In genomic region chr2:57711991-57712390, GRCh38 we compare ENCODE assay signal across 20 cellular contexts.
"Had no signal": no experiment of that assay in that cellular context is flagged by ENCODE, and none has a peak within 500 bp of the region (broad histone marks: within the 10 kb centered on the region; RNA-seq: fewer than 3 reads in every experiment).

No MANE protein-coding gene starts in this region.

- H3K27ac Mint-ChIP-seq: activated T-cell treated with anti-CD3 and anti-CD28 coated beads, Interleukin-2, amount 50 U/mL, for 72 hours; immature natural killer cell; nephron progenitor cell had no signal

- H3K9me3 Mint-ChIP-seq: activated T-cell treated with anti-CD3 and anti-CD28 coated beads, Interleukin-2, amount 50 U/mL, for 72 hours; nephron progenitor cell had no signal

- H3K9me3 ChIP-seq: ascending aorta, gastroesophageal sphincter, heart right ventricle, left ventricle myocardium inferior, right atrium auricular region, tibial artery had no signal

- H3K4me3 ChIP-seq: ascending aorta, coronary artery, gastroesophageal sphincter, heart right ventricle, left ventricle myocardium inferior, right atrium auricular region, tibial artery had no signal

- H3K27me3 ChIP-seq: ascending aorta, gastroesophageal sphincter, heart right ventricle, right atrium auricular region, tibial artery had no signal

- H3K4me1 ChIP-seq: ascending aorta, gastroesophageal sphincter, heart right ventricle, left ventricle myocardium inferior, right atrium auricular region had no signal

- H3K36me3 ChIP-seq: ascending aorta, gastroesophageal sphincter, heart right ventricle, left ventricle myocardium inferior, right atrium auricular region, tibial artery, WERI-Rb-1 had no signal

- H3K4me1 Mint-ChIP-seq: immature natural killer cell had no signal

- DNase-seq: activated CD4-positive, alpha-beta T cell treated with anti-CD3 and anti-CD28 coated beads for 1 hour; activated effector memory CD4-positive, alpha-beta T cell treated with anti-CD3 and anti-CD28 coated beads, Interleukin-2, amount 50 U/mL, for 16 hours; activated naive CD4-positive, alpha-beta T cell treated with anti-CD3 and anti-CD28 coated beads, Interleukin-2, amount 50 U/mL, for 16 hours; activated T-cell treated with anti-CD3 and anti-CD28 coated beads, Interleukin-2, amount 50 U/mL, for 72 hours; erythroblast; heart right ventricle; immature natural killer cell; kidney glomerular epithelial cell; left ventricle myocardium inferior; mammary epithelial cell; nephron progenitor cell; stimulated activated CD4-positive, alpha-beta T cell treated with anti-CD3 and anti-CD28 coated beads, Interleukin-2, amount 100 ng/mL, for 24 hours; stimulated activated naive CD4-positive, alpha-beta T cell treated with Interleukin-2 at 50 U/mL for 16 hours; substantia nigra; tibial artery; WERI-Rb-1 had no signal

- ATAC-seq: activated T-cell treated with anti-CD3 and anti-CD28 coated beads, Interleukin-2, amount 50 U/mL, for 72 hours; gastroesophageal sphincter; heart right ventricle had no signal

- H3K4me3 Mint-ChIP-seq: activated T-cell treated with anti-CD3 and anti-CD28 coated beads, Interleukin-2, amount 50 U/mL, for 72 hours; immature natural killer cell; nephron progenitor cell had no signal
